10 cellular contexts compared by ENCODE assay signal in genomic region chr3:139103484-139103883, GRCh38. TPM values are rescaled to one million over a fixed set of nuclear protein-coding genes. Genes with fewer than 3 reads are reported as not detected.
"Had no signal": no experiment of that assay in that cellular context is flagged by ENCODE, and none has a peak within 500 bp of the region (broad histone marks: within the 10 kb centered on the region; RNA-seq: fewer than 3 reads in every experiment).

No MANE protein-coding gene starts in this region.

- ATAC-seq: HCT116 had no signal

- H3K4me3 ChIP-seq: GM23248, HAP-1 had no signal

- H3K9me3 Mint-ChIP-seq: HFFc6 had no signal

- H3K4me3 Mint-ChIP-seq: HFFc6, IgD-negative memory B cell had no signal

- H3K9me3 ChIP-seq: HAP-1 had no signal

- H3K4me1 ChIP-seq: HAP-1 had no signal

- H3K36me3 Mint-ChIP-seq: IgD-negative memory B cell had no signal

- H3K27ac ChIP-seq: GM23248, HL-60 had no signal

- H3K4me1 Mint-ChIP-seq: IgD-negative memory B cell had no signal

- H3K36me3 ChIP-seq: HAP-1 had no signal

- H3K27ac Mint-ChIP-seq: HFFc6, IgD-negative memory B cell had no signal

- DNase-seq: GM23248, GOT3, H7, HFFc6 had no signal

- H2AFZ ChIP-seq: GM23248 had no signal

- H3K9ac ChIP-seq: GM23248 had no signal

RNA-seq across cellular contexts. Expression of gene PRR23C, which starts 58.8 kb away (rescaled TPM):
- total RNA-seq: GM23248, H4, H7, HFFc6, HT1080 had no signal
- polyA plus RNA-seq: GM23248, IgD-negative memory B cell had no signal
